In genomic region chr11:11981364-11981763, GRCh38 we compare ENCODE assay signal across 19 cellular contexts. TPM values are rescaled to one million over a fixed set of nuclear protein-coding genes. Genes with fewer than 3 reads are reported as not detected.
DNase-seq lines count a peak whose midpoint lies in the region; ATAC-seq and TF ChIP-seq lines count a peak whose summit lies in the region.
"Had no signal": no experiment of that assay in that cellular context is flagged by ENCODE, and none has a peak within 500 bp of the region (broad histone marks: within the 10 kb centered on the region; RNA-seq: fewer than 3 reads in every experiment).

No MANE protein-coding gene starts in this region.

- DNase-seq in left ventricle myocardium inferior: no peak
- no peak for DNase-seq in Right ventricle myocardium inferior (ENCODE audit: missing footprints)
- peak; percentile 80 for DNase-seq in cerebellum (ENCODE audit: low spot score)
- peak; percentile 18 for DNase-seq in midbrain (lab: John Stamatoyannopoulos, UW)
- DNase-seq in upper lobe of right lung: peak; percentile 20
- no peak for DNase-seq in foreskin melanocyte
- no peak for DNase-seq in SK-N-DZ (ENCODE audit: low spot score)
- DNase-seq: activated CD4-positive, alpha-beta T cell treated with anti-CD3 and anti-CD28 coated beads, Interleukin-2, amount 50 U/mL, for 1 hour; activated effector memory CD4-positive, alpha-beta T cell treated with Interleukin-2 at 50 U/mL for 16 hours; lower lobe of right lung; MM.1S; NCI-H1436 treated with DMSO at 0.1 percent for 48 hours; NCI-H510A treated with DMSO at 0.1 percent for 48 hours; right lobe of liver had no signal

- TF ChIP-seq CTCF in left ventricle myocardium inferior (IDR thresholded peaks at IDR 0.05; ENCODE audit: borderline replicate concordance) (no peak), upper lobe of right lung (IDR thresholded peaks at IDR 0.05) (no peak)

- no peak for ATAC-seq in Right ventricle myocardium inferior
- no peak for ATAC-seq in upper lobe of right lung
- no peak for ATAC-seq in HG02870 (IDR thresholded peaks at IDR 0.05; ENCODE audit: unreplicated experiment)
- ATAC-seq: GM23338, lower lobe of right lung, right lobe of liver had no signal

- H3K27ac ChIP-seq in left ventricle myocardium inferior (replicated peaks): peak overlapping the region; percentile 96
- H3K27ac ChIP-seq in upper lobe of right lung: peak overlapping the region; percentile 72
- H3K27ac ChIP-seq: BLaER1 treated with 17β-estradiol and CSF1 and Interleukin-3, amounts not matched to agents 10 nM and 100 nM; lower lobe of right lung; right lobe of liver; VCaP had no signal

- no peaks in the 10 kb centered on the region for H3K36me3 ChIP-seq in left ventricle myocardium inferior
- no peaks in the 10 kb centered on the region for H3K36me3 ChIP-seq in upper lobe of right lung
- H3K36me3 ChIP-seq: BLaER1 treated with 17β-estradiol and CSF1 and Interleukin-3, amounts not matched to agents 10 nM and 100 nM; lower lobe of right lung; right lobe of liver; vagina had no signal

- peaks cover 100% of the 10 kb centered on the region for H3K4me1 ChIP-seq in left ventricle myocardium inferior
- H3K4me1 ChIP-seq in upper lobe of right lung: peaks cover 49% of the 10 kb centered on the region

- no peaks in the 10 kb centered on the region for H3K9me3 ChIP-seq in left ventricle myocardium inferior (replicated peaks)
- no peaks in the 10 kb centered on the region for H3K9me3 ChIP-seq in upper lobe of right lung
- H3K9me3 ChIP-seq: BLaER1 treated with 17β-estradiol and CSF1 and Interleukin-3, amounts not matched to agents 10 nM and 100 nM; lower lobe of right lung; right lobe of liver; vagina had no signal

- H3K27me3 ChIP-seq in left ventricle myocardium inferior (ENCODE audit: low read depth) (no peaks in the 10 kb centered on the region), upper lobe of right lung (no peaks in the 10 kb centered on the region)
- H3K27me3 ChIP-seq: BLaER1 treated with 17β-estradiol and CSF1 and Interleukin-3, amounts not matched to agents 10 nM and 100 nM; right lobe of liver; vagina had no signal

- H3K4me3 ChIP-seq in left ventricle myocardium inferior (no peak overlapping the region), upper lobe of right lung (no peak overlapping the region)
- H3K4me3 ChIP-seq: BLaER1 treated with 17β-estradiol and CSF1 and Interleukin-3, amounts not matched to agents 10 nM and 100 nM; GM23338; lower lobe of right lung; right lobe of liver; vagina had no signal

- intact Hi-C loops in left ventricle myocardium inferior (cut with micrococcal nuclease): no loop called here
- intact Hi-C loops in Right ventricle myocardium inferior (cut with DNase I): no loop called here
- intact Hi-C loops in upper lobe of right lung (cut with DNase I): no loop called here

RNA-seq across cellular contexts. Expression of gene DKK3, which starts 27.1 kb away (rescaled TPM):
- total RNA-seq in left ventricle myocardium inferior (769 TPM), Right ventricle myocardium inferior (515 TPM), cerebellum (140 TPM), upper lobe of right lung (217 TPM)
- 41.0 and 47.8 TPM in 2 replicates for polyA plus RNA-seq in SK-N-DZ (2014; cell fraction: cytosol; rRNA removed)
- 37.4 and 46.4 TPM in 2 replicates for polyA plus RNA-seq in SK-N-DZ (2014; cell fraction: nucleus; rRNA removed)

Comparison
In these comparisons a context has a peak if more than half of its experiments do, and no peak if none do; other contexts are left out.
1. DNase-seq: peak in cerebellum (single experiment), midbrain (single experiment) and upper lobe of right lung (single experiment); none in left ventricle myocardium inferior (single experiment), Right ventricle myocardium inferior (single experiment), foreskin melanocyte (single experiment) and SK-N-DZ (single experiment).